Comparison of ENCODE assay signal across 1 cellular context in the genomic region with DNA sequence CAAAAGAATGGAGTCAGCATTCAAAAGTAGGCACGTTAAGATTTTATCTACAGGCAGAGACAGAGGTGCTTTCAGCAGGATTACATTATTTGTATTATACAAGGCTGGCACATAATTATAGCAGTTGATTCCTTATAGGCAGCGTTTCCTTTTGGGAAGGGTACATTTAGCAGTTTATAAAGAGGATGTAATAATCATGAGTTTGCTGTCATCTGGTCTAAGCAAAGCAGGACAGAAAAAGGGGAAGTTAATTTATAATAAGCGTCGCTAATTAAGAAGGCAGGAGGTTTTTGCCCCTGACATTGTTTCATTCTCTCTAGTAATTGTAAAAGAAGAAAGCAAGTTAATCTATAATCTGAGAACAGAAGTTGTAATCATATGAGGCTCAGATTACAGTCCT.
A peak's percentile ranks its signal among the peaks of the same experiment; 100 is the strongest.
TF ChIP-seq lines count a peak whose summit lies in the region.

No MANE protein-coding gene starts in this region.

TF ChIP-seq in GM12878, 131 proteins besides CTCF, POLR2A, EP300 and RAD21 (continued from another document):
- no peak; the same call in 1 of the 2 replicates for TF ChIP-seq BCL11A (IDR thresholded peaks at IDR 0.05; ENCODE audit: low read depth, low read length)
- no peak for TF ChIP-seq CBFB (IDR thresholded peaks at IDR 0.05; ENCODE audit: low read depth)
- TF ChIP-seq NRF1 (conservative IDR thresholded peaks at IDR 0.05; ENCODE audit: low read depth, low read length), result no peak
- TF ChIP-seq ATF7 (IDR thresholded peaks at IDR 0.05; ENCODE audit: low read depth), result peak; percentile 41; the same call in 1 of the 2 replicates
- no peak for TF ChIP-seq YY1 (IDR thresholded peaks at IDR 0.05; ENCODE audit: low read depth, low read length)
- no peak for TF ChIP-seq ZZZ3 (IDR thresholded peaks at IDR 0.05; ENCODE audit: control insufficient read depth, insufficient read length, low read depth)
- TF ChIP-seq ZBED1 (IDR thresholded peaks at IDR 0.05; ENCODE audit: borderline replicate concordance), result no peak
- TF ChIP-seq, protein P1, sequence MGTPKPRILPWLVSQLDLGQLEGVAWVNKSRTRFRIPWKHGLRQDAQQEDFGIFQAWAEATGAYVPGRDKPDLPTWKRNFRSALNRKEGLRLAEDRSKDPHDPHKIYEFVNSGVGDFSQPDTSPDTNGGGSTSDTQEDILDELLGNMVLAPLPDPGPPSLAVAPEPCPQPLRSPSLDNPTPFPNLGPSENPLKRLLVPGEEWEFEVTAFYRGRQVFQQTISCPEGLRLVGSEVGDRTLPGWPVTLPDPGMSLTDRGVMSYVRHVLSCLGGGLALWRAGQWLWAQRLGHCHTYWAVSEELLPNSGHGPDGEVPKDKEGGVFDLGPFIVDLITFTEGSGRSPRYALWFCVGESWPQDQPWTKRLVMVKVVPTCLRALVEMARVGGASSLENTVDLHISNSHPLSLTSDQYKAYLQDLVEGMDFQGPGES (IDR thresholded peaks at IDR 0.05), result no peak
- no peak for TF ChIP-seq WRNIP1 (IDR thresholded peaks at IDR 0.05; ENCODE audit: borderline replicate concordance, low read depth, low read length)
- TF ChIP-seq IKZF2 (IDR thresholded peaks at IDR 0.05), result peak; percentile 31 to 48; a peak in 2 of 4 replicates
- TF ChIP-seq RAD51 (IDR thresholded peaks at IDR 0.05), result no peak
- TF ChIP-seq, protein P2, sequence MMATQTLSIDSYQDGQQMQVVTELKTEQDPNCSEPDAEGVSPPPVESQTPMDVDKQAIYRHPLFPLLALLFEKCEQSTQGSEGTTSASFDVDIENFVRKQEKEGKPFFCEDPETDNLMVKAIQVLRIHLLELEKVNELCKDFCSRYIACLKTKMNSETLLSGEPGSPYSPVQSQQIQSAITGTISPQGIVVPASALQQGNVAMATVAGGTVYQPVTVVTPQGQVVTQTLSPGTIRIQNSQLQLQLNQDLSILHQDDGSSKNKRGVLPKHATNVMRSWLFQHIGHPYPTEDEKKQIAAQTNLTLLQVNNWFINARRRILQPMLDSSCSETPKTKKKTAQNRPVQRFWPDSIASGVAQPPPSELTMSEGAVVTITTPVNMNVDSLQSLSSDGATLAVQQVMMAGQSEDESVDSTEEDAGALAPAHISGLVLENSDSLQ (IDR thresholded peaks at IDR 0.05), result no peak
- TF ChIP-seq FOXM1 (IDR thresholded peaks at IDR 0.05; ENCODE audit: low read depth, low read length), result no peak
- TF ChIP-seq ZNF207 (IDR thresholded peaks at IDR 0.05; ENCODE audit: borderline replicate concordance), result no peak
- TF ChIP-seq, protein P3, sequence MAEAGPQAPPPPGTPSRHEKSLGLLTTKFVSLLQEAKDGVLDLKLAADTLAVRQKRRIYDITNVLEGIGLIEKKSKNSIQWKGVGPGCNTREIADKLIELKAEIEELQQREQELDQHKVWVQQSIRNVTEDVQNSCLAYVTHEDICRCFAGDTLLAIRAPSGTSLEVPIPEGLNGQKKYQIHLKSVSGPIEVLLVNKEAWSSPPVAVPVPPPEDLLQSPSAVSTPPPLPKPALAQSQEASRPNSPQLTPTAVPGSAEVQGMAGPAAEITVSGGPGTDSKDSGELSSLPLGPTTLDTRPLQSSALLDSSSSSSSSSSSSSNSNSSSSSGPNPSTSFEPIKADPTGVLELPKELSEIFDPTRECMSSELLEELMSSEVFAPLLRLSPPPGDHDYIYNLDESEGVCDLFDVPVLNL (IDR thresholded peaks at IDR 0.05; ENCODE audit: low read depth, low read length), result no peak
